Comparison of ENCODE assay signal across 21 cellular contexts in genomic region chr22:50640857-50641647, GRCh38. TPM values are rescaled to one million over a fixed set of nuclear protein-coding genes. Genes with fewer than 3 reads are reported as not detected.
DNase-seq lines count a peak whose midpoint lies in the region; ATAC-seq, FAIRE-seq and TF ChIP-seq lines count a peak whose summit lies in the region.
"Had no signal": no experiment of that assay in that cellular context is flagged by ENCODE, and none has a peak within 500 bp of the region (broad histone marks: within the 10 kb centered on the region; RNA-seq: fewer than 3 reads in every experiment).

No MANE protein-coding gene starts in this region.

- no TSS peak for BruUV-seq in endothelial cell of umbilical vein (replicated peaks; lab: Mats Ljungman, UMichigan)

- no peak overlapping the region for H3K9ac ChIP-seq in HUES48 (ENCODE audit: low read depth, low read length)
- no peak overlapping the region for H3K9ac ChIP-seq in endothelial cell of umbilical vein (replicated peaks; ENCODE audit: extremely low read depth, insufficient read depth, low read length)
- H3K9ac ChIP-seq: BLaER1 had no signal

- H3K36me3 ChIP-seq in HUES48 (ENCODE audit: control insufficient read depth, insufficient read depth, low read length), result no peaks in the 10 kb centered on the region
- H3K36me3 ChIP-seq in endothelial cell of umbilical vein (ENCODE audit: control insufficient read depth in 2 of 2, extremely low read depth in 1 of 2, insufficient read depth in 2 of 2, low read length in 2 of 2), result no peaks in the 10 kb centered on the region
- H3K36me3 ChIP-seq: ascending aorta, SJCRH30 had no signal

- H3K9me1 ChIP-seq in endothelial cell of umbilical vein (replicated peaks; ENCODE audit: control insufficient read depth, extremely low read depth, insufficient read depth, low read length), result no peaks in the 10 kb centered on the region

- peak overlapping the region; percentile 81 for H3K27ac ChIP-seq in HUES48 (ENCODE audit: low read depth, low read length)
- peak overlapping the region; percentile 25 for H3K27ac ChIP-seq in endothelial cell of umbilical vein (ENCODE audit: insufficient read depth, low read depth, low read length)
- H3K27ac ChIP-seq: ascending aorta, BLaER1, SJCRH30, VCaP had no signal

- peaks cover 4% of the 10 kb centered on the region for H3K27me3 Mint-ChIP-seq in activated CD8-positive, alpha-beta T cell treated with anti-CD3 and anti-CD28 coated beads for 36 hours

- no peak overlapping the region for H3K4me2 ChIP-seq in endothelial cell of umbilical vein (ENCODE audit: insufficient read depth, low read length)
- H3K4me2 ChIP-seq: BLaER1 had no signal

- H2AFZ ChIP-seq in endothelial cell of umbilical vein (ENCODE audit: low read depth, low read length), result peak overlapping the region; percentile 55

- no peak for TF ChIP-seq CTCF in endothelial cell of umbilical vein (IDR thresholded peaks at IDR 0.05; ENCODE audit: extremely low read depth in 1 of 2, insufficient read depth in 1 of 2, low read depth in 1 of 2, low read length in 2 of 2)
- TF ChIP-seq CTCF in activated CD8-positive, alpha-beta T cell treated with anti-CD3 and anti-CD28 coated beads for 36 hours (IDR thresholded peaks at IDR 0.05), result no peak

- ATAC-seq in left lobe of liver, result peak; percentile 25
- peak; percentile 14 for ATAC-seq in sciatic nerve
- ATAC-seq in HG02970 (IDR thresholded peaks at IDR 0.05; ENCODE audit: low FRiP score, unreplicated experiment), result no peak
- no peak for ATAC-seq in activated CD8-positive, alpha-beta T cell treated with anti-CD3 and anti-CD28 coated beads for 36 hours
- ATAC-seq: T-helper 17 cell had no signal

- no peaks in the 10 kb centered on the region for H4K20me1 ChIP-seq in endothelial cell of umbilical vein (replicated peaks; ENCODE audit: control insufficient read depth, extremely low read depth, insufficient read depth, low read length)
- H4K20me1 ChIP-seq: BLaER1 had no signal

- intact Hi-C loops in endothelial cell of umbilical vein (cut with micrococcal nuclease) (loop anchor here (2.0 to 5.0 kb wide), 3 partner anchors 16 to 51 kb away; partner anchors contain the start of gene SHANK3), sciatic nerve (cut with DNase I) (no loop called here)
- intact Hi-C loops in activated CD8-positive, alpha-beta T cell treated with anti-CD3 and anti-CD28 coated beads for 36 hours (cut with micrococcal nuclease), result no loop called here

- no peaks in the 10 kb centered on the region for H3K4me1 Mint-ChIP-seq in activated CD8-positive, alpha-beta T cell treated with anti-CD3 and anti-CD28 coated beads for 36 hours (ENCODE audit: low read depth)
- H3K4me1 Mint-ChIP-seq: activated CD4-positive, alpha-beta memory T cell treated with anti-CD3 and anti-CD28 coated beads, Interleukin-2, amount 10 ng/mL, durations not matched to agents 7 days and 5 days; T-helper 17 cell had no signal

- TF ChIP-seq POLR2A in endothelial cell of umbilical vein (IDR thresholded peaks at IDR 0.05; ENCODE audit: low read depth, low read length), result no peak

- DNase-seq in endothelial cell of umbilical vein (ENCODE audit: low read depth, low spot score), result no peak
- DNase-seq in left lobe of liver (ENCODE audit: low spot score), result no peak
- no peak for DNase-seq in sciatic nerve (ENCODE audit: low spot score)
- no peak for DNase-seq in activated CD8-positive, alpha-beta T cell treated with anti-CD3 and anti-CD28 coated beads for 36 hours
- DNase-seq in medulla oblongata (ENCODE audit: extremely low spot score), result no peak
- no peak for DNase-seq in occipital lobe (lab: John Stamatoyannopoulos, UW)
- DNase-seq: activated CD4-positive, alpha-beta memory T cell treated with anti-CD3 and anti-CD28 coated beads, Interleukin-2, amount 10 ng/mL, durations not matched to agents 7 days and 5 days; activated naive CD4-positive, alpha-beta T cell treated with Interleukin-2 at 50 U/mL for 16 hours; activated T-cell treated with anti-CD3 and anti-CD28 coated beads, Interleukin-2, amount 50 U/mL, for 24 hours; NCI-H1417 treated with DMSO at 0.1 percent for 48 hours; NCI-H526 treated with DMSO at 0.1 percent for 48 hours; stimulated activated CD4-positive, alpha-beta T cell treated with anti-CD3 and anti-CD28 coated beads, Interleukin-4, amount 100 ng/mL, for 24 hours; T-helper 17 cell had no signal

- CTCF ChIA-PET in endothelial cell of umbilical vein (lab: Charles Lee), result interaction anchor here (0.9 to 5.2 kb wide), 22 partner anchors 8 to 75 kb away, joined by 3 to 64 read pairs (median 8); partner anchors contain the start of genes ARSA and SHANK3
- CTCF ChIA-PET in activated CD8-positive, alpha-beta T cell treated with anti-CD3 and anti-CD28 coated beads for 36 hours (lab: Charles Lee), result interaction anchor here (0.6 to 1.9 kb wide), 3 partner anchors 20 to 187 kb away, joined by 3 to 8 read pairs (median 3); no protein-coding TSS in a partner anchor

- peaks cover 16% of the 10 kb centered on the region for H3K4me1 ChIP-seq in HUES48 (ENCODE audit: control insufficient read depth, insufficient read depth, low read length)
- H3K4me1 ChIP-seq in endothelial cell of umbilical vein (ENCODE audit: control insufficient read depth, extremely low read depth, insufficient read depth, low read length), result peaks cover 14% of the 10 kb centered on the region
- H3K4me1 ChIP-seq: ascending aorta, BLaER1 had no signal

- POLR2A ChIA-PET in endothelial cell of umbilical vein (lab: Charles Lee), result interaction anchor here (0.5 to 1.2 kb wide), 4 partner anchors 16 to 44 kb away, joined by 3 to 7 read pairs (median 4); partner anchors contain the start of gene SHANK3
- POLR2A ChIA-PET in activated CD8-positive, alpha-beta T cell treated with anti-CD3 and anti-CD28 coated beads for 36 hours (lab: Charles Lee), result interaction anchor here (0.6 kb wide), 2 partner anchors 11 to 27 kb away, joined by 3 read pairs; no protein-coding TSS in a partner anchor

- dilution Hi-C loops in endothelial cell of umbilical vein (cut with MboI; ENCODE audit: extremely low pct_ligation_motif_present, low sequenced_read_pairs), result no loop called here

- peak overlapping the region; percentile 10; the same call in 1 of the 2 replicates for H3K4me3 ChIP-seq in HUES48 (ENCODE audit: low read depth, low read length)
- H3K4me3 ChIP-seq in endothelial cell of umbilical vein (replicated peaks in 1 of 3; ENCODE audit: insufficient read depth in 1 of 3, low read depth in 1 of 3, low read length in 3 of 3), result no peak overlapping the region
- H3K4me3 ChIP-seq: ascending aorta, BLaER1, SJCRH30 had no signal

- peak; percentile 31 for FAIRE-seq in endothelial cell of umbilical vein (lab: Jason Lieb, UNC)
- FAIRE-seq: HTR-8/SVneo, small intestine had no signal

- no peaks in the 10 kb centered on the region for H3K79me2 ChIP-seq in endothelial cell of umbilical vein (ENCODE audit: control insufficient read depth, insufficient read depth, low read length)

- H3K9me3 Mint-ChIP-seq in activated CD8-positive, alpha-beta T cell treated with anti-CD3 and anti-CD28 coated beads for 36 hours, result no peaks in the 10 kb centered on the region
- H3K9me3 Mint-ChIP-seq: activated CD4-positive, alpha-beta memory T cell treated with anti-CD3 and anti-CD28 coated beads, Interleukin-2, amount 10 ng/mL, durations not matched to agents 7 days and 5 days; activated T-cell treated with anti-CD3 and anti-CD28 coated beads, Interleukin-2, amount 50 U/mL, for 24 hours had no signal

- H3K4me3 Mint-ChIP-seq in activated CD8-positive, alpha-beta T cell treated with anti-CD3 and anti-CD28 coated beads for 36 hours, result no peak overlapping the region
- H3K4me3 Mint-ChIP-seq: activated CD4-positive, alpha-beta memory T cell treated with anti-CD3 and anti-CD28 coated beads, Interleukin-2, amount 10 ng/mL, durations not matched to agents 7 days and 5 days; activated T-cell treated with anti-CD3 and anti-CD28 coated beads, Interleukin-2, amount 50 U/mL, for 24 hours; T-helper 17 cell had no signal

- H3K27me3 ChIP-seq in HUES48 (ENCODE audit: control insufficient read depth, insufficient read depth, low read length) (peaks cover 29% of the 10 kb centered on the region), endothelial cell of umbilical vein (ENCODE audit: control insufficient read depth in 2 of 2, insufficient read depth in 2 of 2, low read length in 2 of 2) (peaks cover 23 to 24% of the 10 kb centered on the region in 2 experiments)

- H3K36me3 Mint-ChIP-seq in activated CD8-positive, alpha-beta T cell treated with anti-CD3 and anti-CD28 coated beads for 36 hours (ENCODE audit: low read depth), result no peaks in the 10 kb centered on the region

- H3K9me3 ChIP-seq in HUES48 (ENCODE audit: control insufficient read depth, insufficient read depth, low read length) (peaks cover 5% of the 10 kb centered on the region), endothelial cell of umbilical vein (replicated peaks; ENCODE audit: control insufficient read depth, insufficient read depth, low read length) (no peaks in the 10 kb centered on the region)
- H3K9me3 ChIP-seq: ascending aorta had no signal

- no peak overlapping the region for H3K27ac Mint-ChIP-seq in activated CD8-positive, alpha-beta T cell treated with anti-CD3 and anti-CD28 coated beads for 36 hours
- H3K27ac Mint-ChIP-seq: activated CD4-positive, alpha-beta memory T cell treated with anti-CD3 and anti-CD28 coated beads, Interleukin-2, amount 10 ng/mL, durations not matched to agents 7 days and 5 days; activated T-cell treated with anti-CD3 and anti-CD28 coated beads, Interleukin-2, amount 50 U/mL, for 24 hours; T-helper 17 cell had no signal

RNA-seq across cellular contexts. Expression of gene ARSA, which starts 13.1 kb away (rescaled TPM):
- total RNA-seq in endothelial cell of umbilical vein (19.3 and 22.3 TPM in 2 replicates), left lobe of liver (49.0 TPM), sciatic nerve (38.1 TPM), occipital lobe (6.9 TPM)
- polyA plus RNA-seq in endothelial cell of umbilical vein, result 33.6 and 47.7 TPM in 2 replicates
- 10.9 and 16.5 TPM in 2 replicates for polyA plus RNA-seq in endothelial cell of umbilical vein (2011; cell fraction: cytosol; rRNA removed)
- 63.1 and 81.2 TPM in 2 replicates for polyA plus RNA-seq in endothelial cell of umbilical vein (2011; cell fraction: nucleus; rRNA removed)
- polyA plus RNA-seq in endothelial cell of umbilical vein (2012), result 17.5 and 28.3 TPM in 2 replicates
- 6.4 and 8.9 TPM in 2 replicates for polyA minus RNA-seq in endothelial cell of umbilical vein
- 3.2 TPM for polyA minus RNA-seq in endothelial cell of umbilical vein (2011; cell fraction: cytosol; rRNA and poly(A)+ RNA removed)
- 7.6 and 14.0 TPM in 2 replicates for polyA minus RNA-seq in endothelial cell of umbilical vein (2011; cell fraction: nucleus; rRNA and poly(A)+ RNA removed)
- total RNA-seq in activated CD8-positive, alpha-beta T cell treated with anti-CD3 and anti-CD28 coated beads for 36 hours, result 10 to 100 TPM; 11.6 to 11.8 TPM

RNA-seq across cellular contexts. Expression of gene SHANK3, which starts 31.6 kb away (rescaled TPM):
- total RNA-seq in endothelial cell of umbilical vein (137 and 158 TPM in 2 replicates), left lobe of liver (22.8 TPM), sciatic nerve (56.6 TPM), occipital lobe (6.2 TPM)
- polyA plus RNA-seq in endothelial cell of umbilical vein, result 26.1 and 29.7 TPM in 2 replicates
- polyA plus RNA-seq in endothelial cell of umbilical vein (2011; cell fraction: cytosol; rRNA removed), result 11.8 and 19.1 TPM in 2 replicates
- 180 and 181 TPM in 2 replicates for polyA plus RNA-seq in endothelial cell of umbilical vein (2011; cell fraction: nucleus; rRNA removed)
- 37.4 and 44.9 TPM in 2 replicates for polyA plus RNA-seq in endothelial cell of umbilical vein (2012)
- 21.8 and 32.5 TPM in 2 replicates for polyA minus RNA-seq in endothelial cell of umbilical vein
- not detected for polyA minus RNA-seq in endothelial cell of umbilical vein (2011; cell fraction: cytosol; rRNA and poly(A)+ RNA removed)
- 55.9 and 115 TPM in 2 replicates for polyA minus RNA-seq in endothelial cell of umbilical vein (2011; cell fraction: nucleus; rRNA and poly(A)+ RNA removed)
- total RNA-seq in activated CD8-positive, alpha-beta T cell treated with anti-CD3 and anti-CD28 coated beads for 36 hours, result under 1 TPM; 0.16 to 0.22 TPM

RNA-seq across cellular contexts. Expression of gene MAPK8IP2, which starts 40.5 kb away (rescaled TPM):
- 0.31 and 0.37 TPM in 2 replicates for total RNA-seq in endothelial cell of umbilical vein
- 0.18 and 0.21 TPM in 2 replicates for polyA plus RNA-seq in endothelial cell of umbilical vein
- 0.06 and 0.13 TPM in 2 replicates for polyA plus RNA-seq in endothelial cell of umbilical vein (2011; cell fraction: cytosol; rRNA removed)
- 0.09 and 0.11 TPM in 2 replicates for polyA plus RNA-seq in endothelial cell of umbilical vein (2011; cell fraction: nucleus; rRNA removed)
- polyA plus RNA-seq in endothelial cell of umbilical vein (2012), result 0.15 TPM in 2 replicates
- 0.06 TPM in 1 of 2 replicates, not detected in the other for polyA minus RNA-seq in endothelial cell of umbilical vein
- not detected for polyA minus RNA-seq in endothelial cell of umbilical vein (2011; cell fraction: cytosol; rRNA and poly(A)+ RNA removed)
- 0.10 TPM in 1 of 2 replicates, not detected in the other for polyA minus RNA-seq in endothelial cell of umbilical vein (2011; cell fraction: nucleus; rRNA and poly(A)+ RNA removed)
- 0.53 TPM for total RNA-seq in left lobe of liver
- 2.4 TPM for total RNA-seq in sciatic nerve
- total RNA-seq in activated CD8-positive, alpha-beta T cell treated with anti-CD3 and anti-CD28 coated beads for 36 hours, result under 1 TPM; 0.11 TPM
- total RNA-seq in occipital lobe, result 76.3 TPM
- total RNA-seq: ascending aorta had no signal

RNA-seq across cellular contexts. Expression of gene CHKB, which starts 58.4 kb away (rescaled TPM):
- total RNA-seq in endothelial cell of umbilical vein, result 57.7 and 62.4 TPM in 2 replicates
- polyA plus RNA-seq in endothelial cell of umbilical vein, result 67.5 and 70.6 TPM in 2 replicates
- 25.8 and 37.8 TPM in 2 replicates for polyA plus RNA-seq in endothelial cell of umbilical vein (2011; cell fraction: cytosol; rRNA removed)
- 320 and 353 TPM in 2 replicates for polyA plus RNA-seq in endothelial cell of umbilical vein (2011; cell fraction: nucleus; rRNA removed)
- 37.9 and 43.3 TPM in 2 replicates for polyA plus RNA-seq in endothelial cell of umbilical vein (2012)
- polyA minus RNA-seq in endothelial cell of umbilical vein, result 21.1 and 22.4 TPM in 2 replicates
- 2.5 TPM for polyA minus RNA-seq in endothelial cell of umbilical vein (2011; cell fraction: cytosol; rRNA and poly(A)+ RNA removed)
- 28.0 and 29.8 TPM in 2 replicates for polyA minus RNA-seq in endothelial cell of umbilical vein (2011; cell fraction: nucleus; rRNA and poly(A)+ RNA removed)
- 32.6 TPM for total RNA-seq in left lobe of liver
- 73.9 TPM for total RNA-seq in sciatic nerve
- 10 to 100 TPM; 55.6 to 60.3 TPM for total RNA-seq in activated CD8-positive, alpha-beta T cell treated with anti-CD3 and anti-CD28 coated beads for 36 hours
- total RNA-seq in occipital lobe, result 24.8 TPM

Comparison
In these comparisons a context has a peak if more than half of its experiments do, and no peak if none do; other contexts are left out.
1. ATAC-seq: peak in left lobe of liver (single experiment) and sciatic nerve (single experiment); none in HG02970 (single experiment) and activated CD8-positive, alpha-beta T cell treated with anti-CD3 and anti-CD28 coated beads for 36 hours (single experiment).
2. RNA of gene MAPK8IP2, which starts 40.5 kb away (total RNA-seq): 76.3 TPM in occipital lobe (single experiment); 2.4 TPM in sciatic nerve (single experiment), 0.53 TPM in left lobe of liver (single experiment), 0.31 to 0.37 TPM in endothelial cell of umbilical vein and 0.11 TPM in activated CD8-positive, alpha-beta T cell treated with anti-CD3 and anti-CD28 coated beads for 36 hours; every median in the first group is over 10 times any median in the second.